In the genomic region with DNA sequence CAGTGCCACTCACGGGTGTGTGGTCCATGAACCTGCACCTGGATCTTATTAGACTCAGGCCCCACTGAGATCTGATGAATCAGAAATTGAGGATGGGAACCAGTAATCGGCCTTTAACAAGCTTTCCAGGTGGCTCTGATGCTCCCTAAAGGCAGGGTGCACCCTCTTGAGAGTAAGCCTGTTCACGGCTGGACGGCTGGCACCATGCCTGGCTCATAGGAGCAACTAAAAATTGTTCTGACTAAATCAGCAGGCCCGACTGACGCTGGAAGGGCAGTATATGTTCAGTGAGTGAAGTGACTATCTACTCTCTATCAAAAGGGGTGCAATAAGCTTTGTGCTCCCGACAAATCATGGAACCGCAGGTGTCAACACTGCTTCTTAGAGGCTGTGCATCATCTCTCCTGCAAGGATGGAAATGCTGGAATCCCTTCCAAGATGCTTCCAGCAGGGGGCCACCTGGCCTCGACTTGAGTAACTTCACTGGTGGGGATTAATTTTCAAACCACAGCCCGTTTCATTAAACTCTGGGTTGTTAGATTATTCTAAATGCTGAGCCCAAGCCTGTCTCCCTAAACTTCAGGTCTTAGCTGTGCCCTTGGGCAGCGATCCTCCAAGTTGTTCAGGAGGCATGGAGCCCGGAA, we compare ENCODE assay signal across 8 cellular contexts. TPM values are rescaled to one million over a fixed set of nuclear protein-coding genes. Genes with fewer than 3 reads are reported as not detected.
DNase-seq lines count a peak whose midpoint lies in the region; ATAC-seq and TF ChIP-seq lines count a peak whose summit lies in the region.

No MANE protein-coding gene starts in this region.

- H3K4me3 Mint-ChIP-seq in WTC11: no peak overlapping the region

- CTCF ChIA-PET in WTC11 (lab: Charles Lee): interaction anchor here (0.7 to 0.9 kb wide), 2 partner anchors 73 to 483 kb away, joined by 3 to 5 read pairs; no protein-coding TSS in a partner anchor

- no peak overlapping the region for H3K4me3 ChIP-seq in HFF-Myc (replicated peaks; ENCODE audit: low read depth, low read length)

- no peaks in the 10 kb centered on the region for H3K9me3 Mint-ChIP-seq in WTC11

- DNase-seq in AG08395 (ENCODE audit: low spot score) (peak; percentile 43), HFF-Myc (ENCODE audit: extremely low read depth, low read depth) (no peak), WTC11 (ENCODE audit: low spot score) (peak; percentile 55), kidney glomerular epithelial cell (lab: John Stamatoyannopoulos, UW) (peak; percentile 11)

- peak; percentile 55 for ATAC-seq in WTC11
- ATAC-seq in HG02973 (IDR thresholded peaks at IDR 0.05; ENCODE audit: unreplicated experiment): no peak
- no peak for ATAC-seq in GM18502 (IDR thresholded peaks at IDR 0.05; ENCODE audit: poor library complexity, unreplicated experiment)
- no peak for ATAC-seq in GM19324 (IDR thresholded peaks at IDR 0.05; ENCODE audit: low FRiP score, unreplicated experiment)
- ATAC-seq in HG03135 (IDR thresholded peaks at IDR 0.05; ENCODE audit: unreplicated experiment): no peak

- no peak overlapping the region for H3K27ac Mint-ChIP-seq in WTC11

- TF ChIP-seq CTCF in HFF-Myc (IDR thresholded peaks at IDR 0.05; ENCODE audit: low read depth, low read length, missing control alignments) (peak; percentile 57), WTC11 (IDR thresholded peaks at IDR 0.05) (no peak)

- POLR2A ChIA-PET in WTC11 (lab: Charles Lee): no interaction called here

- H3K36me3 Mint-ChIP-seq in WTC11: peaks cover 22% of the 10 kb centered on the region

- no peaks in the 10 kb centered on the region for H3K27me3 Mint-ChIP-seq in WTC11 (ENCODE audit: low read depth)

- no peaks in the 10 kb centered on the region; the same call in 1 of the 2 replicates for H3K4me1 Mint-ChIP-seq in WTC11

TF ChIP-seq in WTC11, 78 proteins besides CTCF, POLR2A, EP300 and RAD21:
- TF ChIP-seq TCF7 (CRISPR knock-in tag; IDR thresholded peaks at IDR 0.05; ENCODE audit: low read depth) (no peak), SP1 (CRISPR knock-in tag; conservative IDR thresholded peaks at IDR 0.05) (no peak), MYBL2 (CRISPR knock-in tag; IDR thresholded peaks at IDR 0.05) (no peak), NR2C2 (CRISPR knock-in tag; IDR thresholded peaks at IDR 0.05) (no peak), SMAD4 (CRISPR knock-in tag; IDR thresholded peaks at IDR 0.05) (no peak), EMX1 (CRISPR knock-in tag; IDR thresholded peaks at IDR 0.05) (no peak), ZNF232 (CRISPR knock-in tag; IDR thresholded peaks at IDR 0.05) (no peak), NFE2L1 (CRISPR knock-in tag; IDR thresholded peaks at IDR 0.05) (no peak), TEAD4 (CRISPR knock-in tag; IDR thresholded peaks at IDR 0.05) (no peak), ETV6 (CRISPR knock-in tag; IDR thresholded peaks at IDR 0.05) (no peak), JAZF1 (CRISPR knock-in tag; IDR thresholded peaks at IDR 0.05) (no peak), NFATC4 (CRISPR knock-in tag; IDR thresholded peaks at IDR 0.05) (no peak), ZNF416 (CRISPR knock-in tag; IDR thresholded peaks at IDR 0.05) (no peak)
- TF ChIP-seq, protein P1, sequence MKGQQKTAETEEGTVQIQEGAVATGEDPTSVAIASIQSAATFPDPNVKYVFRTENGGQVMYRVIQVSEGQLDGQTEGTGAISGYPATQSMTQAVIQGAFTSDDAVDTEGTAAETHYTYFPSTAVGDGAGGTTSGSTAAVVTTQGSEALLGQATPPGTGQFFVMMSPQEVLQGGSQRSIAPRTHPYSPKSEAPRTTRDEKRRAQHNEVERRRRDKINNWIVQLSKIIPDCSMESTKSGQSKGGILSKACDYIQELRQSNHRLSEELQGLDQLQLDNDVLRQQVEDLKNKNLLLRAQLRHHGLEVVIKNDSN (CRISPR knock-in tag; IDR thresholded peaks at IDR 0.05): no peak
- TF ChIP-seq, protein P2, sequence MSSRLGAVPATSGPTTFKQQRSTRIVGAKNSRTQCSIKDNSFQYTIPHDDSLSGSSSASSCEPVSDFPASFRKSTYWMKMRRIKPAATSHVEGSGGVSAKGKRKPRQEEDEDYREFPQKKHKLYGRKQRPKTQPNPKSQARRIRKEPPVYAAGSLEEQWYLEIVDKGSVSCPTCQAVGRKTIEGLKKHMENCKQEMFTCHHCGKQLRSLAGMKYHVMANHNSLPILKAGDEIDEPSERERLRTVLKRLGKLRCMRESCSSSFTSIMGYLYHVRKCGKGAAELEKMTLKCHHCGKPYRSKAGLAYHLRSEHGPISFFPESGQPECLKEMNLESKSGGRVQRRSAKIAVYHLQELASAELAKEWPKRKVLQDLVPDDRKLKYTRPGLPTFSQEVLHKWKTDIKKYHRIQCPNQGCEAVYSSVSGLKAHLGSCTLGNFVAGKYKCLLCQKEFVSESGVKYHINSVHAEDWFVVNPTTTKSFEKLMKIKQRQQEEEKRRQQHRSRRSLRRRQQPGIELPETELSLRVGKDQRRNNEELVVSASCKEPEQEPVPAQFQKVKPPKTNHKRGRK (CRISPR knock-in tag; IDR thresholded peaks at IDR 0.05; ENCODE audit: borderline replicate concordance): no peak
- TF ChIP-seq, protein P3, sequence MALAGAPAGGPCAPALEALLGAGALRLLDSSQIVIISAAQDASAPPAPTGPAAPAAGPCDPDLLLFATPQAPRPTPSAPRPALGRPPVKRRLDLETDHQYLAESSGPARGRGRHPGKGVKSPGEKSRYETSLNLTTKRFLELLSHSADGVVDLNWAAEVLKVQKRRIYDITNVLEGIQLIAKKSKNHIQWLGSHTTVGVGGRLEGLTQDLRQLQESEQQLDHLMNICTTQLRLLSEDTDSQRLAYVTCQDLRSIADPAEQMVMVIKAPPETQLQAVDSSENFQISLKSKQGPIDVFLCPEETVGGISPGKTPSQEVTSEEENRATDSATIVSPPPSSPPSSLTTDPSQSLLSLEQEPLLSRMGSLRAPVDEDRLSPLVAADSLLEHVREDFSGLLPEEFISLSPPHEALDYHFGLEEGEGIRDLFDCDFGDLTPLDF (CRISPR knock-in tag; IDR thresholded peaks at IDR 0.05): no peak
- TF ChIP-seq, protein P4, sequence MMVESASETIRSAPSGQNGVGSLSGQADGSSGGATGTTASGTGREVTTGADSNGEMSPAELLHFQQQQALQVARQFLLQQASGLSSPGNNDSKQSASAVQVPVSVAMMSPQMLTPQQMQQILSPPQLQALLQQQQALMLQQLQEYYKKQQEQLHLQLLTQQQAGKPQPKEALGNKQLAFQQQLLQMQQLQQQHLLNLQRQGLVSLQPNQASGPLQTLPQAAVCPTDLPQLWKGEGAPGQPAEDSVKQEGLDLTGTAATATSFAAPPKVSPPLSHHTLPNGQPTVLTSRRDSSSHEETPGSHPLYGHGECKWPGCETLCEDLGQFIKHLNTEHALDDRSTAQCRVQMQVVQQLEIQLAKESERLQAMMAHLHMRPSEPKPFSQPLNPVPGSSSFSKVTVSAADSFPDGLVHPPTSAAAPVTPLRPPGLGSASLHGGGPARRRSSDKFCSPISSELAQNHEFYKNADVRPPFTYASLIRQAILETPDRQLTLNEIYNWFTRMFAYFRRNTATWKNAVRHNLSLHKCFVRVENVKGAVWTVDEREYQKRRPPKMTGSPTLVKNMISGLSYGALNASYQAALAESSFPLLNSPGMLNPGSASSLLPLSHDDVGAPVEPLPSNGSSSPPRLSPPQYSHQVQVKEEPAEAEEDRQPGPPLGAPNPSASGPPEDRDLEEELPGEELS (CRISPR knock-in tag; IDR thresholded peaks at IDR 0.05): no peak
- TF ChIP-seq, protein P5, sequence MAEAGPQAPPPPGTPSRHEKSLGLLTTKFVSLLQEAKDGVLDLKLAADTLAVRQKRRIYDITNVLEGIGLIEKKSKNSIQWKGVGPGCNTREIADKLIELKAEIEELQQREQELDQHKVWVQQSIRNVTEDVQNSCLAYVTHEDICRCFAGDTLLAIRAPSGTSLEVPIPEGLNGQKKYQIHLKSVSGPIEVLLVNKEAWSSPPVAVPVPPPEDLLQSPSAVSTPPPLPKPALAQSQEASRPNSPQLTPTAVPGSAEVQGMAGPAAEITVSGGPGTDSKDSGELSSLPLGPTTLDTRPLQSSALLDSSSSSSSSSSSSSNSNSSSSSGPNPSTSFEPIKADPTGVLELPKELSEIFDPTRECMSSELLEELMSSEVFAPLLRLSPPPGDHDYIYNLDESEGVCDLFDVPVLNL (CRISPR knock-in tag; IDR thresholded peaks at IDR 0.05; ENCODE audit: borderline replicate concordance, low read depth): no peak
- TF ChIP-seq, protein P6, sequence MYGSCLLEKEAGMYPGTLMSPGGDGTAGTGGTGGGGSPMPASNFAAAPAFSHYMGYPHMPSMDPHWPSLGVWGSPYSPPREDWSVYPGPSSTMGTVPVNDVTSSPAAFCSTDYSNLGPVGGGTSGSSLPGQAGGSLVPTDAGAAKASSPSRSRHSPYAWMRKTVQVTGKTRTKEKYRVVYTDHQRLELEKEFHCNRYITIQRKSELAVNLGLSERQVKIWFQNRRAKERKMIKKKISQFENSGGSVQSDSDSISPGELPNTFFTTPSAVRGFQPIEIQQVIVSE (CRISPR knock-in tag; IDR thresholded peaks at IDR 0.05; ENCODE audit: borderline replicate concordance): no peak

RNA-seq across cellular contexts. Expression of a gene that starts 28.4 kb away (rescaled TPM):
- total RNA-seq in WTC11 (2021): 45.5 to 49.6 TPM (median 47.8 TPM) in 3 replicates

RNA-seq across cellular contexts. Expression of a gene that starts 57.6 kb away (rescaled TPM):
- 2.4 to 3.8 TPM (median 2.5 TPM) in 3 replicates for total RNA-seq in WTC11 (2021)
